ENCODE assay signal across 8 cellular contexts in genomic region chr16:70226024-70226423, GRCh38. TPM values are rescaled to one million over a fixed set of nuclear protein-coding genes. Genes with fewer than 3 reads are reported as not detected.
DNase-seq lines count a peak whose midpoint lies in the region; ATAC-seq, FAIRE-seq and TF ChIP-seq lines count a peak whose summit lies in the region.
"Not testable (repeated sequence)": the region's sequence is repeated elsewhere in the genome, so short reads cannot be mapped to it uniquely, and the experiment has no call there.
"Had no signal": no experiment of that assay in that cellular context is flagged by ENCODE, and none has a peak within 500 bp of the region (broad histone marks: within the 10 kb centered on the region; RNA-seq: fewer than 3 reads in every experiment).

No MANE protein-coding gene starts in this region.

- TF ChIP-seq CTCF in HEK293 (tag by site-specific recombination; IDR thresholded peaks at IDR 0.05); Panc1 (IDR thresholded peaks at IDR 0.05); K562 (IDR thresholded peaks at IDR 0.05 in 2 of 3, conservative IDR thresholded peaks at IDR 0.05 in 1 of 3; ENCODE audit: insufficient read depth in 2 of 3, low read depth in 1 of 3, low read length in 3 of 3); mammary epithelial cell (conservative IDR thresholded peaks at IDR 0.05 in 1 of 2, IDR thresholded peaks at IDR 0.05 in 1 of 2; ENCODE audit: extremely low read depth in 1 of 2, insufficient read depth in 1 of 2, low read depth in 1 of 2, low read length in 2 of 2); liver (IDR thresholded peaks at IDR 0.05; ENCODE audit: low read depth, low read length, missing input control): not testable (repeated sequence)

- not testable (repeated sequence) for H4K20me1 ChIP-seq in K562 (replicated peaks; ENCODE audit: control insufficient read depth, insufficient read depth, low read length); mammary epithelial cell (ENCODE audit: insufficient read depth, low read length)

- H3K4me3 Mint-ChIP-seq in activated CD4-positive, alpha-beta memory T cell treated with anti-CD3 and anti-CD28 coated beads for 36 hours: not testable (repeated sequence)
- H3K4me3 Mint-ChIP-seq in activated T-cell treated with anti-CD3 and anti-CD28 coated beads, Interleukin-2, amount 50 U/mL, for 72 hours: peak overlapping the region in 1 of 2 donors; percentile 17

- not testable (repeated sequence) for ATAC-seq in Panc1; activated T-cell treated with anti-CD3 and anti-CD28 coated beads, Interleukin-2, amount 50 U/mL, for 72 hours (replicated peaks in 1 of 2); K562

- not testable (repeated sequence) for TF ChIP-seq EP300 in K562 (IDR thresholded peaks at IDR 0.05; ENCODE audit: low read length)

- in situ Hi-C loops in Panc1 (cut with HindIII; ENCODE audit: low pct_unique_long_range_greater_than_20kb, low sequenced_read_pairs); K562 (cut with MboI); mammary epithelial cell (cut with MboI; ENCODE audit: low sequenced_read_pairs in 2 of 2): not testable (repeated sequence)

- H3K4me1 Mint-ChIP-seq in activated CD4-positive, alpha-beta memory T cell treated with anti-CD3 and anti-CD28 coated beads for 36 hours (ENCODE audit: low read depth): peaks cover 18% of the 10 kb centered on the region
- peaks cover 15% of the 10 kb centered on the region for H3K4me1 Mint-ChIP-seq in activated T-cell treated with anti-CD3 and anti-CD28 coated beads, Interleukin-2, amount 50 U/mL, for 72 hours (ENCODE audit: low read depth)

- not testable (repeated sequence) for H3K4me3 ChIP-seq in HEK293 (ENCODE audit: low read depth, low read length); Panc1 (ENCODE audit: low read depth in 2 of 2, low read length in 2 of 2); K562; mammary epithelial cell (replicated peaks in 1 of 3; ENCODE audit: insufficient read depth in 1 of 3, low read depth in 2 of 3, low read length in 3 of 3); liver (ENCODE audit: low read depth in 1 of 3, low read length in 3 of 3)

- dilution Hi-C loops in mammary epithelial cell (cut with HindIII; ENCODE audit: low sequenced_read_pairs): not testable (repeated sequence)

- CTCF ChIA-PET in HEK293 (lab: Yijun Ruan, JAX); Panc1 (lab: Charles Lee); activated CD4-positive, alpha-beta memory T cell treated with anti-CD3 and anti-CD28 coated beads for 36 hours (lab: Charles Lee); K562 (lab: Yijun Ruan, JAX; ENCODE audit: low intra/inter-chr PET ratio); mammary epithelial cell (lab: Charles Lee; ENCODE audit: low non-redundant PET): not testable (repeated sequence)

- H3K36me3 Mint-ChIP-seq in activated CD4-positive, alpha-beta memory T cell treated with anti-CD3 and anti-CD28 coated beads for 36 hours: peaks cover 17% of the 10 kb centered on the region
- peaks cover 3 to 13% of the 10 kb centered on the region in 2 donors for H3K36me3 Mint-ChIP-seq in activated T-cell treated with anti-CD3 and anti-CD28 coated beads, Interleukin-2, amount 50 U/mL, for 72 hours (ENCODE audit: insufficient read depth in 2 of 2)

- H3K27ac Mint-ChIP-seq in activated CD4-positive, alpha-beta memory T cell treated with anti-CD3 and anti-CD28 coated beads for 36 hours: peak overlapping the region; percentile 33
- H3K27ac Mint-ChIP-seq in activated T-cell treated with anti-CD3 and anti-CD28 coated beads, Interleukin-2, amount 50 U/mL, for 72 hours: peak overlapping the region; percentile 88

- not testable (repeated sequence) for TF ChIP-seq POLR2A in K562 (conservative IDR thresholded peaks at IDR 0.05)

- H3K27me3 Mint-ChIP-seq in activated CD4-positive, alpha-beta memory T cell treated with anti-CD3 and anti-CD28 coated beads for 36 hours; activated T-cell treated with anti-CD3 and anti-CD28 coated beads, Interleukin-2, amount 50 U/mL, for 72 hours (ENCODE audit: low read depth): not testable (repeated sequence)

- BruUV-seq in Panc1 (replicated peaks; lab: Mats Ljungman, UMichigan) (TSS peak; percentile 52), K562 (replicated peaks; lab: Mats Ljungman, UMichigan) (TSS peak; percentile 31), mammary epithelial cell (replicated peaks; lab: Mats Ljungman, UMichigan) (TSS peak; percentile 13)

- not testable (repeated sequence) for TF ChIP-seq RAD21 in K562 (CRISPR knock-in tag; conservative IDR thresholded peaks at IDR 0.05 in 1 of 2, IDR thresholded peaks at IDR 0.05 in 1 of 2); liver (IDR thresholded peaks at IDR 0.05)

- H3K9me3 Mint-ChIP-seq in activated CD4-positive, alpha-beta memory T cell treated with anti-CD3 and anti-CD28 coated beads for 36 hours; activated T-cell treated with anti-CD3 and anti-CD28 coated beads, Interleukin-2, amount 50 U/mL, for 72 hours: not testable (repeated sequence)

- H3K36me3 ChIP-seq in HEK293 (ENCODE audit: control insufficient read depth in 2 of 2, insufficient read depth in 1 of 2, low read length in 2 of 2): peaks cover 0 to 16% of the 10 kb centered on the region in 2 experiments; a peak in 2 of 3 replicates
- not testable (repeated sequence) for H3K36me3 ChIP-seq in Panc1 (ENCODE audit: control insufficient read depth, insufficient read depth, low read length); K562 (ENCODE audit: control insufficient read depth, insufficient read depth, low read length); mammary epithelial cell (ENCODE audit: insufficient read depth, low read length); liver (ENCODE audit: control insufficient read depth in 4 of 4, insufficient read depth in 3 of 4, low read depth in 1 of 4, low read length in 3 of 4)

- not testable (repeated sequence) for DNase-seq in Panc1 (ENCODE audit: low read depth, low spot score); activated CD4-positive, alpha-beta memory T cell treated with anti-CD3 and anti-CD28 coated beads for 36 hours; activated T-cell treated with anti-CD3 and anti-CD28 coated beads, Interleukin-2, amount 50 U/mL, for 72 hours; K562 (ENCODE audit: extremely low read depth in 1 of 4, low spot score in 3 of 4); mammary epithelial cell

- H3K4me1 ChIP-seq in HEK293 (ENCODE audit: control insufficient read depth, insufficient read depth, low read length); Panc1 (ENCODE audit: control insufficient read depth, insufficient read depth, low read length); K562 (replicated peaks in 1 of 2; ENCODE audit: control insufficient read depth in 2 of 2, insufficient read depth in 2 of 2, low read length in 2 of 2); mammary epithelial cell (ENCODE audit: insufficient read depth, low read length): not testable (repeated sequence)
- peaks cover 0 to 12% (median 3%) of the 10 kb centered on the region in 4 donors for H3K4me1 ChIP-seq in liver (ENCODE audit: control insufficient read depth in 4 of 4, insufficient read depth in 4 of 4, low read length in 3 of 4)

- H3K79me2 ChIP-seq in K562 (ENCODE audit: control insufficient read depth, insufficient read depth, low read length); mammary epithelial cell (ENCODE audit: insufficient read depth, low read length): not testable (repeated sequence)

- H3K27me3 ChIP-seq in Panc1 (ENCODE audit: control insufficient read depth, insufficient read depth, low read length); K562 (ENCODE audit: control insufficient read depth in 2 of 2, insufficient read depth in 2 of 2, low read length in 2 of 2); mammary epithelial cell (ENCODE audit: insufficient read depth, low read length); liver (ENCODE audit: control insufficient read depth in 4 of 4, insufficient read depth in 4 of 4, low read length in 3 of 4): not testable (repeated sequence)

- not testable (repeated sequence) for H3K9me3 ChIP-seq in HEK293 (ENCODE audit: control insufficient read depth, insufficient read depth, low read depth, low read length); Panc1 (ENCODE audit: control insufficient read depth, insufficient read depth, low read depth, low read length); K562 (replicated peaks; ENCODE audit: control insufficient read depth, insufficient read depth, low read depth, low read length); mammary epithelial cell (replicated peaks; ENCODE audit: insufficient read depth, low read length); liver (ENCODE audit: control insufficient read depth in 4 of 4, low read length in 3 of 4)

- H3K27ac ChIP-seq in HEK293 (ENCODE audit: extremely low read depth, low read depth, low read length); Panc1 (ENCODE audit: low read length); K562 (ENCODE audit: extremely low read depth, low read depth, low read length); mammary epithelial cell (ENCODE audit: insufficient read depth, low read depth, low read length): not testable (repeated sequence)
- H3K27ac ChIP-seq in liver (ENCODE audit: low read depth in 1 of 2, low read length in 2 of 2): peak overlapping the region in 1 of 2 donors; percentile 25

- POLR2A ChIA-PET in HEK293 (lab: Yijun Ruan, JAX); Panc1 (lab: Charles Lee); activated CD4-positive, alpha-beta memory T cell treated with anti-CD3 and anti-CD28 coated beads for 36 hours (lab: Charles Lee); K562 (lab: Yijun Ruan, JAX): not testable (repeated sequence)

- H3K4me2 ChIP-seq in K562 (ENCODE audit: insufficient read depth, low read length); mammary epithelial cell (ENCODE audit: insufficient read depth, low read depth, low read length): not testable (repeated sequence)

- not testable (repeated sequence) for H3K9me1 ChIP-seq in K562 (ENCODE audit: control insufficient read depth, insufficient read depth, low read length)

- H2AFZ ChIP-seq in K562 (ENCODE audit: low read depth, low read length); mammary epithelial cell (ENCODE audit: low read depth, low read length): not testable (repeated sequence)

- FAIRE-seq in K562 (lab: Jason Lieb, UNC): not testable (repeated sequence)

- H3K9ac ChIP-seq in K562 (ENCODE audit: insufficient read depth in 1 of 2, low read depth in 2 of 2, low read length in 2 of 2); mammary epithelial cell (ENCODE audit: insufficient read depth, low read length); liver (ENCODE audit: low read depth in 1 of 2, low read length in 2 of 2): not testable (repeated sequence)

- intact Hi-C loops in Panc1 (cut with micrococcal nuclease; ENCODE audit: unreplicated experiment); activated CD4-positive, alpha-beta memory T cell treated with anti-CD3 and anti-CD28 coated beads for 36 hours (cut with micrococcal nuclease); K562 (cut with micrococcal nuclease); mammary epithelial cell (cut with micrococcal nuclease): not testable (repeated sequence)

RNA-seq across cellular contexts. Expression of gene EXOSC6, which starts 25.7 kb away (rescaled TPM):
- total RNA-seq in Panc1 (2021; ENCODE audit: unreplicated experiment) (19.3 TPM), K562 (2014; rRNA removed) (25.2 and 28.4 TPM in 2 replicates), K562 (2014; rRNA removed; fragmentation: Illumina TruSeq; extraction: Trizol) (17.1 and 18.5 TPM in 2 replicates), K562 (2015; rRNA removed; fragmentation: Illumina TruSeq; extraction: Trizol) (18.4 and 19.5 TPM in 2 replicates), K562 (2021) (27.6 and 29.0 TPM in 2 replicates), mammary epithelial cell (10 to 100 TPM; 33.7 to 38.2 TPM), liver (10 to 100 TPM; 13.1 to 16.4 TPM)
- 6.7 TPM for polyA plus RNA-seq in Panc1 (2012; ENCODE audit: insufficient read length)
- 10 to 100 TPM; 22.3 to 24.5 TPM for total RNA-seq in activated CD4-positive, alpha-beta memory T cell treated with anti-CD3 and anti-CD28 coated beads for 36 hours
- 10 to 100 TPM; 26.3 to 28.2 TPM for total RNA-seq in activated T-cell treated with anti-CD3 and anti-CD28 coated beads, Interleukin-2, amount 50 U/mL, for 72 hours
- total RNA-seq in K562 (2011; cell fraction: chromatin; rRNA removed; ENCODE audit: low replicate concordance): 28.6 and 30.6 TPM in 2 replicates
- total RNA-seq in K562 (2011; cell fraction: nucleolus; rRNA removed): 22.5 and 25.3 TPM in 2 replicates
- 28.2 and 46.0 TPM in 2 replicates for total RNA-seq in K562 (2011; cell fraction: nucleoplasm; rRNA removed)
- polyA plus RNA-seq in K562 (2011; rRNA removed) (9.5 and 11.2 TPM in 2 replicates), K562 (2014; fragmentation: Illumina TruSeq; extraction: Trizol) (10.0 and 10.3 TPM in 2 replicates), K562 (2014; fragmentation: Nextera tagmentation; extraction: Ambion mirVana) (10 to 100 TPM in 1 of 2 experiments, 1 to 10 TPM in 1; 9.2 to 11.6 TPM), K562 (2014; rRNA removed) (15.6 and 21.8 TPM in 2 replicates), mammary epithelial cell (7.0 TPM), liver (1 to 10 TPM; 3.7 to 4.9 TPM)
- polyA plus RNA-seq in K562 (2011; cell fraction: cytosol; rRNA removed): 13.2 and 14.7 TPM in 2 replicates
- 7.1 and 8.3 TPM in 2 replicates for polyA plus RNA-seq in K562 (2011; cell fraction: nucleus; rRNA removed)
- 7.8 and 8.0 TPM in 2 replicates for polyA plus RNA-seq in K562 (2012)
- 6.4 and 8.2 TPM in 2 replicates for polyA minus RNA-seq in K562 (2011; rRNA and poly(A)+ RNA removed)
- polyA minus RNA-seq in K562 (2011; cell fraction: cytosol; rRNA and poly(A)+ RNA removed): 10.4 and 13.6 TPM in 2 replicates
- polyA minus RNA-seq in K562 (2011; cell fraction: nucleus; rRNA and poly(A)+ RNA removed): 5.3 and 7.2 TPM in 2 replicates
- polyA minus RNA-seq in mammary epithelial cell: 18.7 TPM

RNA-seq across cellular contexts. Expression of gene CLEC18C, which starts 52.4 kb away (rescaled TPM):
- total RNA-seq in Panc1 (2021; ENCODE audit: unreplicated experiment) (not detected), K562 (2014; rRNA removed) (1.0 and 1.3 TPM in 2 replicates), K562 (2014; rRNA removed; fragmentation: Illumina TruSeq; extraction: Trizol) (0.15 TPM in 1 of 2 replicates, not detected in the other), K562 (2015; rRNA removed; fragmentation: Illumina TruSeq; extraction: Trizol) (0.54 and 0.90 TPM in 2 replicates), K562 (2021) (0.62 and 0.89 TPM in 2 replicates), mammary epithelial cell (under 1 TPM in 1 of 2 donors, not detected in 1; 0.50 TPM), liver (under 1 TPM; 0.05 to 0.25 TPM)
- not detected for polyA plus RNA-seq in Panc1 (2012; ENCODE audit: insufficient read length)
- total RNA-seq in activated CD4-positive, alpha-beta memory T cell treated with anti-CD3 and anti-CD28 coated beads for 36 hours: not detected
- under 1 TPM; 0.35 to 0.84 TPM for total RNA-seq in activated T-cell treated with anti-CD3 and anti-CD28 coated beads, Interleukin-2, amount 50 U/mL, for 72 hours
- 6.2 and 13.1 TPM in 2 replicates for total RNA-seq in K562 (2011; cell fraction: chromatin; rRNA removed; ENCODE audit: low replicate concordance)
- 11.7 TPM in 2 replicates for total RNA-seq in K562 (2011; cell fraction: nucleolus; rRNA removed)
- 5.7 and 6.2 TPM in 2 replicates for total RNA-seq in K562 (2011; cell fraction: nucleoplasm; rRNA removed)
- polyA plus RNA-seq in K562 (2011; rRNA removed) (0.35 and 1.1 TPM in 2 replicates), K562 (2014; fragmentation: Illumina TruSeq; extraction: Trizol) (0.06 and 0.11 TPM in 2 replicates), K562 (2014; fragmentation: Nextera tagmentation; extraction: Ambion mirVana) (not detected), K562 (2014; rRNA removed) (0.38 and 0.60 TPM in 2 replicates), mammary epithelial cell (not detected), liver (under 1 TPM in 1 of 2 donors, not detected in 1; 0.03 TPM)
- 0.24 TPM in 2 replicates for polyA plus RNA-seq in K562 (2011; cell fraction: cytosol; rRNA removed)
- polyA plus RNA-seq in K562 (2011; cell fraction: nucleus; rRNA removed): 10.8 and 12.1 TPM in 2 replicates
- 0.39 and 0.89 TPM in 2 replicates for polyA plus RNA-seq in K562 (2012)
- polyA minus RNA-seq in K562 (2011; rRNA and poly(A)+ RNA removed): 0.99 and 1.0 TPM in 2 replicates
- polyA minus RNA-seq in K562 (2011; cell fraction: cytosol; rRNA and poly(A)+ RNA removed): 0.95 and 2.3 TPM in 2 replicates
- 6.7 and 8.3 TPM in 2 replicates for polyA minus RNA-seq in K562 (2011; cell fraction: nucleus; rRNA and poly(A)+ RNA removed)
- polyA minus RNA-seq in mammary epithelial cell: not detected
- total RNA-seq: CD4-positive, alpha-beta T cell had no signal
